ENCODE assay signal across 28 cellular contexts in genomic region chr4:181874582-181874981, GRCh38.
"Had no signal": no experiment of that assay in that cellular context is flagged by ENCODE, and none has a peak within 500 bp of the region (broad histone marks: within the 10 kb centered on the region; RNA-seq: fewer than 3 reads in every experiment).

No MANE protein-coding gene starts in this region.

- H3K4me1 ChIP-seq: heart right ventricle, right lobe of liver, uterus had no signal

- H3K36me3 Mint-ChIP-seq: naive thymus-derived CD4-positive, alpha-beta T cell; stimulated activated effector memory CD8-positive, alpha-beta T cell treated with anti-CD3 and anti-CD28 coated beads, Interleukin-12 subunit alpha, Interleukin-12 subunit beta, amount 100 ng/mL, for 72 hours; type B pancreatic cell had no signal

- H3K27me3 ChIP-seq: dorsolateral prefrontal cortex, heart right ventricle, right lobe of liver, uterus had no signal

- H3K4me3 Mint-ChIP-seq: activated CD4-positive, alpha-beta memory T cell treated with anti-CD3 and anti-CD28 coated beads, Interleukin-2, amount 10 ng/mL, durations not matched to agents 7 days and 5 days; activated CD4-positive, alpha-beta T cell treated with anti-CD3 and anti-CD28 coated beads, Interleukin-2, amount 10 ng/mL, durations not matched to agents 7 days and 5 days; activated T-cell treated with anti-CD3 and anti-CD28 coated beads, Interleukin-2, amount 50 U/mL, for 24 hours; naive thymus-derived CD4-positive, alpha-beta T cell; stimulated activated effector memory CD8-positive, alpha-beta T cell treated with anti-CD3 and anti-CD28 coated beads, Interleukin-12 subunit alpha, Interleukin-12 subunit beta, amount 100 ng/mL, for 72 hours; stimulated activated naive CD8-positive, alpha-beta T cell treated with anti-CD3 and anti-CD28 coated beads, Interleukin-15, Interleukin-2, amounts not matched to agents 100 ng/mL and 50 ng/mL, for 24 hours; T-helper 17 cell; type B pancreatic cell had no signal

- H3K4me3 ChIP-seq: coronary artery, dorsolateral prefrontal cortex, heart right ventricle, right lobe of liver, uterus had no signal

- H3K9me3 ChIP-seq: heart right ventricle, right lobe of liver, uterus had no signal

- H3K27me3 Mint-ChIP-seq: activated CD4-positive, alpha-beta memory T cell treated with anti-CD3 and anti-CD28 coated beads, Interleukin-2, amount 10 ng/mL, durations not matched to agents 7 days and 5 days; activated CD4-positive, alpha-beta T cell treated with anti-CD3 and anti-CD28 coated beads, Interleukin-2, amount 10 ng/mL, durations not matched to agents 7 days and 5 days; activated T-cell treated with anti-CD3 and anti-CD28 coated beads, Interleukin-2, amount 50 U/mL, for 24 hours; progenitor cell of endocrine pancreas; T-helper 17 cell; type B pancreatic cell had no signal

- H3K36me3 ChIP-seq: heart right ventricle, right lobe of liver, uterus, WERI-Rb-1 had no signal

- H3K27ac ChIP-seq: coronary artery, dorsolateral prefrontal cortex, heart right ventricle, right lobe of liver, uterus, WERI-Rb-1 had no signal

- H3K4me1 Mint-ChIP-seq: activated CD4-positive, alpha-beta memory T cell treated with anti-CD3 and anti-CD28 coated beads, Interleukin-2, amount 10 ng/mL, durations not matched to agents 7 days and 5 days; activated CD4-positive, alpha-beta T cell treated with anti-CD3 and anti-CD28 coated beads, Interleukin-2, amount 10 ng/mL, durations not matched to agents 7 days and 5 days; naive thymus-derived CD4-positive, alpha-beta T cell; stimulated activated effector memory CD8-positive, alpha-beta T cell treated with anti-CD3 and anti-CD28 coated beads, Interleukin-12 subunit alpha, Interleukin-12 subunit beta, amount 100 ng/mL, for 72 hours; T-helper 17 cell had no signal

- H3K27ac Mint-ChIP-seq: activated CD4-positive, alpha-beta memory T cell treated with anti-CD3 and anti-CD28 coated beads, Interleukin-2, amount 10 ng/mL, durations not matched to agents 7 days and 5 days; activated CD4-positive, alpha-beta T cell treated with anti-CD3 and anti-CD28 coated beads, Interleukin-2, amount 10 ng/mL, durations not matched to agents 7 days and 5 days; activated T-cell treated with anti-CD3 and anti-CD28 coated beads, Interleukin-2, amount 50 U/mL, for 24 hours; naive thymus-derived CD4-positive, alpha-beta T cell; progenitor cell of endocrine pancreas; stimulated activated effector memory CD8-positive, alpha-beta T cell treated with anti-CD3 and anti-CD28 coated beads, Interleukin-12 subunit alpha, Interleukin-12 subunit beta, amount 100 ng/mL, for 72 hours; stimulated activated naive CD8-positive, alpha-beta T cell treated with anti-CD3 and anti-CD28 coated beads, Interleukin-15, Interleukin-2, amounts not matched to agents 100 ng/mL and 50 ng/mL, for 24 hours; T-helper 17 cell; type B pancreatic cell had no signal

- DNase-seq: activated CD4-positive, alpha-beta memory T cell treated with anti-CD3 and anti-CD28 coated beads, Interleukin-2, amount 10 ng/mL, durations not matched to agents 7 days and 5 days; activated CD4-positive, alpha-beta T cell treated with anti-CD3 and anti-CD28 coated beads, Interleukin-2, amount 10 ng/mL, durations not matched to agents 7 days and 5 days; activated CD4-positive, CD25-positive, alpha-beta regulatory T cell treated with anti-CD3 and anti-CD28 coated beads, Interleukin-2, amount 50 U/mL, for 72 hours; activated CD8-positive, alpha-beta memory T cell treated with anti-CD3 and anti-CD28 coated beads, Interleukin-2, amount 50 U/mL, for 48 hours; activated gamma-delta T cell; activated naive CD4-positive, alpha-beta T cell treated with anti-CD3 and anti-CD28 coated beads, Interleukin-2, amount 50 U/mL, for 16 hours; activated T-cell treated with anti-CD3 and anti-CD28 coated beads, Interleukin-2, amount 50 U/mL, for 24 hours; amniotic stem cell; effector memory CD4-positive, alpha-beta T cell; erythroblast; foreskin fibroblast; heart right ventricle; midbrain; naive thymus-derived CD4-positive, alpha-beta T cell; right lobe of liver; stimulated activated CD4-positive, alpha-beta T cell treated with anti-CD3 and anti-CD28 coated beads, Interleukin-12 subunit alpha, Interleukin-12 subunit beta, amount 100 ng/mL, for 4 hours; stimulated activated CD4-positive, alpha-beta T cell treated with anti-CD3 and anti-CD28 coated beads, Interleukin-4, amount 100 ng/mL, for 24 hours; substantia nigra; T-helper 17 cell; T1000; uterus; WERI-Rb-1 had no signal

- ATAC-seq: naive thymus-derived CD4-positive, alpha-beta T cell; right lobe of liver; stimulated activated effector memory CD8-positive, alpha-beta T cell treated with anti-CD3 and anti-CD28 coated beads, Interleukin-12 subunit alpha, Interleukin-12 subunit beta, amount 100 ng/mL, for 72 hours; T-helper 17 cell had no signal
